Comparison of ENCODE assay signal across 8 cellular contexts in the genomic region with DNA sequence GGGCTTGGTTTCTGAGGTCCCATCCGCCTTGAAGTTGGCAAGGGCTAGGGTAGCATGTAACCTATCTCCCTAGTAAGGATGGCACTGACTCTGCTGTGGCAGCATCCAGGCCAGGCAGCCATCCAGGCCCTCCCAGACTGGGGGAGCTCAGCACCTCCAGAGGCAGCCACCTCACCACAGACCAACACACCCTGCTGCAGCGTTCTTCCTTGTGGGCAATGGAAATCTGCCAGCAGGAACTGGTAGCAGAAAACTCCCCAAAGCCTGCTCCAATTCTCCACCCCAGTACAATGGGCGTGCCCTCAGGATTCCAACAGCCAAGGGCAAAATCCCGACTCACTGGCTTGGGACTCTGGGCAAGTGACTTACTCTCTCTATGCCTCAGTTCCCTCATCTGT. TPM values are rescaled to one million over a fixed set of nuclear protein-coding genes. Genes with fewer than 3 reads are reported as not detected.
DNase-seq lines count a peak whose midpoint lies in the region; ATAC-seq and TF ChIP-seq lines count a peak whose summit lies in the region.

No MANE protein-coding gene starts in this region.

- H3K27me3 Mint-ChIP-seq in osteocyte (ENCODE audit: unreplicated experiment): no peaks in the 10 kb centered on the region
- peaks cover 35% of the 10 kb centered on the region for H3K27me3 Mint-ChIP-seq in activated naive CD4-positive, alpha-beta T cell treated with anti-CD3 and anti-CD28 coated beads, Interleukin-2, amount 10 ng/mL, durations not matched to agents 7 days and 5 days

- TF ChIP-seq CTCF in osteocyte (IDR thresholded peaks at IDR 0.05): no peak

- DNase-seq in Caki2 (ENCODE audit: low read depth) (peak; percentile 76), LoVo (ENCODE audit: low spot score) (peak; percentile 89), dedifferentiated amniotic fluid mesenchymal stem cell (ENCODE audit: extremely low spot score) (peak; percentile 48), osteocyte (ENCODE audit: extremely low spot score, unreplicated experiment) (no peak)
- no peak for DNase-seq in activated naive CD4-positive, alpha-beta T cell treated with anti-CD3 and anti-CD28 coated beads, Interleukin-2, amount 10 ng/mL, durations not matched to agents 7 days and 5 days

- H3K4me3 Mint-ChIP-seq in osteocyte (ENCODE audit: unreplicated experiment): no peak overlapping the region
- no peak overlapping the region for H3K4me3 Mint-ChIP-seq in activated naive CD4-positive, alpha-beta T cell treated with anti-CD3 and anti-CD28 coated beads, Interleukin-2, amount 10 ng/mL, durations not matched to agents 7 days and 5 days

- CTCF ChIA-PET in activated naive CD4-positive, alpha-beta T cell treated with anti-CD3 and anti-CD28 coated beads, Interleukin-2, amount 10 ng/mL, durations not matched to agents 7 days and 5 days (lab: Charles Lee): no interaction called here

- no peak for TF ChIP-seq POLR2A in GM18505 (IDR thresholded peaks at IDR 0.05; ENCODE audit: borderline replicate concordance, extremely low read depth, insufficient read depth, insufficient read length)

- in situ Hi-C loops in Caki2 (cut with HindIII; ENCODE audit: low pct_unique_long_range_greater_than_20kb, low sequenced_read_pairs): no loop called here

- peak overlapping the region; percentile 54 for H3K27ac Mint-ChIP-seq in osteocyte (ENCODE audit: unreplicated experiment)
- no peak overlapping the region for H3K27ac Mint-ChIP-seq in activated naive CD4-positive, alpha-beta T cell treated with anti-CD3 and anti-CD28 coated beads, Interleukin-2, amount 10 ng/mL, durations not matched to agents 7 days and 5 days

- H3K36me3 Mint-ChIP-seq in osteocyte (ENCODE audit: unreplicated experiment): no peaks in the 10 kb centered on the region
- no peaks in the 10 kb centered on the region for H3K36me3 Mint-ChIP-seq in activated naive CD4-positive, alpha-beta T cell treated with anti-CD3 and anti-CD28 coated beads, Interleukin-2, amount 10 ng/mL, durations not matched to agents 7 days and 5 days

- H3K4me1 Mint-ChIP-seq in osteocyte (ENCODE audit: unreplicated experiment): peaks cover 29% of the 10 kb centered on the region
- H3K4me1 Mint-ChIP-seq in activated naive CD4-positive, alpha-beta T cell treated with anti-CD3 and anti-CD28 coated beads, Interleukin-2, amount 10 ng/mL, durations not matched to agents 7 days and 5 days: no peaks in the 10 kb centered on the region

- no peaks in the 10 kb centered on the region for H3K9me3 Mint-ChIP-seq in osteocyte (ENCODE audit: unreplicated experiment)
- no peaks in the 10 kb centered on the region for H3K9me3 Mint-ChIP-seq in activated naive CD4-positive, alpha-beta T cell treated with anti-CD3 and anti-CD28 coated beads, Interleukin-2, amount 10 ng/mL, durations not matched to agents 7 days and 5 days

- ATAC-seq in GM19324 (IDR thresholded peaks at IDR 0.05; ENCODE audit: low FRiP score, unreplicated experiment) (no peak), GM18505 (IDR thresholded peaks at IDR 0.05; ENCODE audit: unreplicated experiment) (no peak), GM21529 (IDR thresholded peaks at IDR 0.05; ENCODE audit: unreplicated experiment) (no peak)

RNA-seq across cellular contexts. Expression of gene DLG5, which starts 27.5 kb away (rescaled TPM):
- 19.9 and 21.2 TPM in 2 replicates for total RNA-seq in Caki2 (2014; rRNA removed; shearing (Covaris generic); ENCODE audit: low replicate concordance)
- total RNA-seq in osteocyte: 69.8 and 72.4 TPM in 2 replicates

Comparison
In these comparisons a context has a peak if more than half of its experiments do, and no peak if none do; other contexts are left out.
1. DNase-seq: peak in Caki2 (single experiment), LoVo (single experiment) and dedifferentiated amniotic fluid mesenchymal stem cell (single experiment); none in osteocyte (single experiment) and activated naive CD4-positive, alpha-beta T cell treated with anti-CD3 and anti-CD28 coated beads, Interleukin-2, amount 10 ng/mL, durations not matched to agents 7 days and 5 days (single experiment).